In genomic region chr12:32270818-32271710, GRCh38 we compare ENCODE assay signal across 12 cellular contexts.
DNase-seq lines count a peak whose midpoint lies in the region; TF ChIP-seq lines count a peak whose summit lies in the region.
"Had no signal": no experiment of that assay in that cellular context is flagged by ENCODE, and none has a peak within 500 bp of the region (broad histone marks: within the 10 kb centered on the region; RNA-seq: fewer than 3 reads in every experiment).

No MANE protein-coding gene starts in this region.

- H3K4me1 Mint-ChIP-seq in IgD-negative memory B cell (peaks cover 35 to 42% (median 38%) of the 10 kb centered on the region in 3 donors), mesothelial cell of epicardium (peaks cover 34% of the 10 kb centered on the region)
- peaks cover 28% of the 10 kb centered on the region for H3K4me1 Mint-ChIP-seq in activated naive CD8-positive, alpha-beta T cell treated with anti-CD3 and anti-CD28 coated beads for 36 hours
- peaks cover 19% of the 10 kb centered on the region for H3K4me1 Mint-ChIP-seq in activated CD4-positive, alpha-beta T cell treated with anti-CD3 and anti-CD28 coated beads, Interleukin-2, amount 10 ng/mL, durations not matched to agents 7 days and 5 days

- H3K27me3 Mint-ChIP-seq in IgD-negative memory B cell (no peaks in the 10 kb centered on the region), mesothelial cell of epicardium (ENCODE audit: low read depth) (no peaks in the 10 kb centered on the region)
- H3K27me3 Mint-ChIP-seq in activated naive CD8-positive, alpha-beta T cell treated with anti-CD3 and anti-CD28 coated beads for 36 hours: no peaks in the 10 kb centered on the region
- no peaks in the 10 kb centered on the region for H3K27me3 Mint-ChIP-seq in activated CD4-positive, alpha-beta T cell treated with anti-CD3 and anti-CD28 coated beads, Interleukin-2, amount 10 ng/mL, durations not matched to agents 7 days and 5 days
- H3K27me3 Mint-ChIP-seq: activated naive CD8-positive, alpha-beta T cell had no signal

- peak; percentile 3 for DNase-seq in AG09309 (ENCODE audit: low read depth)
- DNase-seq in dedifferentiated amniotic fluid mesenchymal stem cell (ENCODE audit: extremely low spot score): peak; percentile 24
- no peak for DNase-seq in mesothelial cell of epicardium (ENCODE audit: low spot score in 2 of 2, unreplicated experiment in 2 of 2)
- DNase-seq in activated naive CD8-positive, alpha-beta T cell treated with anti-CD3 and anti-CD28 coated beads for 36 hours: no peak
- DNase-seq in SIG-M5 (lab: John Stamatoyannopoulos, UW): no peak
- DNase-seq in activated CD4-positive, alpha-beta T cell treated with anti-CD3 and anti-CD28 coated beads, Interleukin-2, amount 10 ng/mL, durations not matched to agents 7 days and 5 days: no peak
- no peak for DNase-seq in GM10248 (ENCODE audit: extremely low spot score)
- DNase-seq: GF-D8, NCI-H524 treated with DMSO at 0.1 percent for 48 hours had no signal

- CTCF ChIA-PET in activated CD4-positive, alpha-beta T cell treated with anti-CD3 and anti-CD28 coated beads, Interleukin-2, amount 10 ng/mL, durations not matched to agents 7 days and 5 days (lab: Charles Lee): no interaction called here
- CTCF ChIA-PET in GM10248 (lab: Yijun Ruan, JAX): interaction anchor here (1.0 to 2.3 kb wide), 3 partner anchors 9 to 484 kb away, joined by 3 to 5 read pairs (median 3); partner anchors contain the start of gene YARS2

- H3K27ac Mint-ChIP-seq in IgD-negative memory B cell (peak overlapping the region; percentile 82 to 95 (median 85)), mesothelial cell of epicardium (peak overlapping the region; percentile 93)
- no peak overlapping the region for H3K27ac Mint-ChIP-seq in activated naive CD8-positive, alpha-beta T cell treated with anti-CD3 and anti-CD28 coated beads for 36 hours
- H3K27ac Mint-ChIP-seq in activated CD4-positive, alpha-beta T cell treated with anti-CD3 and anti-CD28 coated beads, Interleukin-2, amount 10 ng/mL, durations not matched to agents 7 days and 5 days: no peak overlapping the region

- POLR2A ChIA-PET in activated CD4-positive, alpha-beta T cell treated with anti-CD3 and anti-CD28 coated beads, Interleukin-2, amount 10 ng/mL, durations not matched to agents 7 days and 5 days (lab: Charles Lee): no interaction called here
- POLR2A ChIA-PET in GM10248 (lab: Yijun Ruan, JAX): no interaction called here

- TF ChIP-seq CTCF in AG09309 (IDR thresholded peaks at IDR 0.05; ENCODE audit: control insufficient read depth, insufficient read depth, low read depth, low read length, missing control alignments): no peak
- TF ChIP-seq CTCF in mesothelial cell of epicardium (IDR thresholded peaks at IDR 0.05; ENCODE audit: unreplicated experiment): no peak
- TF ChIP-seq CTCF in GM10248 (IDR thresholded peaks at IDR 0.05; ENCODE audit: control extremely low read depth, extremely low read depth, low read depth, missing control alignments): no peak

- no peak overlapping the region for H3K4me3 ChIP-seq in AG09309 (ENCODE audit: control insufficient read depth, low read depth, low read length)
- H3K4me3 ChIP-seq: thoracic aorta had no signal

- H3K9me3 Mint-ChIP-seq in IgD-negative memory B cell (no peaks in the 10 kb centered on the region), mesothelial cell of epicardium (no peaks in the 10 kb centered on the region)
- H3K9me3 Mint-ChIP-seq in activated naive CD8-positive, alpha-beta T cell treated with anti-CD3 and anti-CD28 coated beads for 36 hours: no peaks in the 10 kb centered on the region
- no peaks in the 10 kb centered on the region for H3K9me3 Mint-ChIP-seq in activated CD4-positive, alpha-beta T cell treated with anti-CD3 and anti-CD28 coated beads, Interleukin-2, amount 10 ng/mL, durations not matched to agents 7 days and 5 days

- H3K4me3 Mint-ChIP-seq in IgD-negative memory B cell (peak overlapping the region in 3 of 4 donors; percentile 31 to 86 (median 70)), mesothelial cell of epicardium (no peak overlapping the region)
- H3K4me3 Mint-ChIP-seq in activated naive CD8-positive, alpha-beta T cell treated with anti-CD3 and anti-CD28 coated beads for 36 hours: no peak overlapping the region
- no peak overlapping the region for H3K4me3 Mint-ChIP-seq in activated CD4-positive, alpha-beta T cell treated with anti-CD3 and anti-CD28 coated beads, Interleukin-2, amount 10 ng/mL, durations not matched to agents 7 days and 5 days
- H3K4me3 Mint-ChIP-seq: activated naive CD8-positive, alpha-beta T cell had no signal

- H3K36me3 Mint-ChIP-seq in IgD-negative memory B cell (peaks cover 6% of the 10 kb centered on the region), mesothelial cell of epicardium (no peaks in the 10 kb centered on the region)
- no peaks in the 10 kb centered on the region for H3K36me3 Mint-ChIP-seq in activated naive CD8-positive, alpha-beta T cell treated with anti-CD3 and anti-CD28 coated beads for 36 hours
- no peaks in the 10 kb centered on the region for H3K36me3 Mint-ChIP-seq in activated CD4-positive, alpha-beta T cell treated with anti-CD3 and anti-CD28 coated beads, Interleukin-2, amount 10 ng/mL, durations not matched to agents 7 days and 5 days (ENCODE audit: low read depth)
- H3K36me3 Mint-ChIP-seq: activated naive CD8-positive, alpha-beta T cell had no signal

Comparison
In these comparisons a context has a peak if more than half of its experiments do, and no peak if none do; other contexts are left out.
1. DNase-seq: peak in AG09309 (single experiment) and dedifferentiated amniotic fluid mesenchymal stem cell (single experiment); none in mesothelial cell of epicardium (0 of 2), activated naive CD8-positive, alpha-beta T cell treated with anti-CD3 and anti-CD28 coated beads for 36 hours (single experiment), SIG-M5 (single experiment), activated CD4-positive, alpha-beta T cell treated with anti-CD3 and anti-CD28 coated beads, Interleukin-2, amount 10 ng/mL, durations not matched to agents 7 days and 5 days (single experiment) and GM10248 (single experiment).
2. H3K27ac Mint-ChIP-seq: peak in IgD-negative memory B cell (3 of 3) and mesothelial cell of epicardium (single experiment); none in activated naive CD8-positive, alpha-beta T cell treated with anti-CD3 and anti-CD28 coated beads for 36 hours (single experiment) and activated CD4-positive, alpha-beta T cell treated with anti-CD3 and anti-CD28 coated beads, Interleukin-2, amount 10 ng/mL, durations not matched to agents 7 days and 5 days (single experiment).
3. H3K4me3 Mint-ChIP-seq: peak in IgD-negative memory B cell (3 of 4); none in mesothelial cell of epicardium (single experiment), activated naive CD8-positive, alpha-beta T cell treated with anti-CD3 and anti-CD28 coated beads for 36 hours (single experiment) and activated CD4-positive, alpha-beta T cell treated with anti-CD3 and anti-CD28 coated beads, Interleukin-2, amount 10 ng/mL, durations not matched to agents 7 days and 5 days (single experiment).